Comparison of ENCODE assay signal across 37 cellular contexts in genomic region chr7:57274535-57275283, GRCh38.
"Had no signal": no experiment of that assay in that cellular context is flagged by ENCODE, and none has a peak within 500 bp of the region (broad histone marks: within the 10 kb centered on the region; RNA-seq: fewer than 3 reads in every experiment).

No MANE protein-coding gene starts in this region.

- H3K36me3 Mint-ChIP-seq: activated CD8-positive, alpha-beta memory T cell treated with anti-CD3 and anti-CD28 coated beads, Interleukin-2, amount 10 ng/mL, durations not matched to agents 7 days and 5 days; brain had no signal

- H3K4me3 ChIP-seq: adrenal gland, ascending aorta, breast epithelium, cardiac muscle cell, colonic mucosa, dorsolateral prefrontal cortex, esophagus muscularis mucosa, gastrocnemius medialis, heart left ventricle had no signal

- ATAC-seq: activated CD4-positive, CD25-positive, alpha-beta regulatory T cell treated with anti-CD3 and anti-CD28 coated beads, Interleukin-2, amount 50 U/mL, for 24 hours; activated CD8-positive, alpha-beta memory T cell treated with anti-CD3 and anti-CD28 coated beads, Interleukin-2, amount 10 ng/mL, durations not matched to agents 7 days and 5 days; activated CD8-positive, alpha-beta T cell treated with anti-CD3 and anti-CD28 coated beads, Interleukin-2, amount 10 ng/mL, durations not matched to agents 7 days and 5 days; activated naive CD8-positive, alpha-beta T cell treated with anti-CD3 and anti-CD28 coated beads, Interleukin-2, amount 50 U/mL, for 24 hours; foreskin keratinocyte; gastrocnemius medialis; heart left ventricle; T-helper 17 cell had no signal

- H3K9me3 ChIP-seq: colonic mucosa had no signal

- H3K27ac ChIP-seq: adrenal gland, ascending aorta, breast epithelium, cardiac muscle cell, colonic mucosa, dorsolateral prefrontal cortex, esophagus muscularis mucosa, foreskin keratinocyte, gastrocnemius medialis, heart left ventricle, WERI-Rb-1 had no signal

- H3K4me1 Mint-ChIP-seq: activated B cell treated with CpG ODN at 0.5 μM for 24 hours; activated CD8-positive, alpha-beta memory T cell treated with anti-CD3 and anti-CD28 coated beads, Interleukin-2, amount 10 ng/mL, durations not matched to agents 7 days and 5 days; activated naive CD4-positive, alpha-beta T cell treated with anti-CD3 and anti-CD28 coated beads, Interleukin-2, amount 50 U/mL, for 24 hours; activated naive CD8-positive, alpha-beta T cell treated with anti-CD3 and anti-CD28 coated beads for 36 hours; activated naive CD8-positive, alpha-beta T cell treated with anti-CD3 and anti-CD28 coated beads, Interleukin-2, amount 50 U/mL, for 24 hours; brain; T-helper 17 cell had no signal

- H3K27me3 ChIP-seq: adrenal gland, ascending aorta, breast epithelium, cardiac muscle cell, colonic mucosa, dorsolateral prefrontal cortex, esophagus muscularis mucosa, foreskin keratinocyte, gastrocnemius medialis, heart left ventricle had no signal

- H3K27ac Mint-ChIP-seq: activated B cell treated with CpG ODN at 0.5 μM for 24 hours; activated CD4-positive, alpha-beta memory T cell treated with anti-CD3 and anti-CD28 coated beads for 36 hours; activated CD8-positive, alpha-beta memory T cell treated with anti-CD3 and anti-CD28 coated beads, Interleukin-2, amount 10 ng/mL, durations not matched to agents 7 days and 5 days; activated CD8-positive, alpha-beta T cell treated with anti-CD3 and anti-CD28 coated beads, Interleukin-2, amount 10 ng/mL, durations not matched to agents 7 days and 5 days; activated naive CD4-positive, alpha-beta T cell treated with anti-CD3 and anti-CD28 coated beads for 36 hours; activated naive CD4-positive, alpha-beta T cell treated with anti-CD3 and anti-CD28 coated beads, Interleukin-2, amount 50 U/mL, for 24 hours; activated naive CD8-positive, alpha-beta T cell treated with anti-CD3 and anti-CD28 coated beads for 36 hours; activated naive CD8-positive, alpha-beta T cell treated with anti-CD3 and anti-CD28 coated beads, Interleukin-2, amount 50 U/mL, for 24 hours; activated T-helper 1 cell treated with anti-CD3 and anti-CD28 coated beads, Interleukin-12 subunit alpha, Interleukin-12 subunit beta, Interleukin-2, Interleukin-4 antibody, amounts not matched to agents 30 ng/mL and 10 ng/mL and 1 ng/mL, durations not matched to agents 14 hours and 24 hours and 36 hours; activated T-helper 2 cell treated with anti-CD3 and anti-CD28 coated beads, Interferon-gamma antibody, Interleukin-2, Interleukin-4, amounts not matched to agents 10 μg/mL and 5 μg/mL and 100 μg/mL, durations not matched to agents 14 hours and 24 hours and 36 hours; brain; dendritic cell treated with granulocyte-macrophage colony-stimulating factor and Interleukin-4, amounts not matched to agents 40 ng/mL and 50 ng/mL, for 4 days; T-helper 17 cell; T-helper 2 cell treated with Interferon-gamma antibody and Interleukin-4, amounts not matched to agents 5 μg/mL and 100 μg/mL, for 36 hours had no signal

- H3K36me3 ChIP-seq: adrenal gland, ascending aorta, breast epithelium, cardiac muscle cell, colonic mucosa, esophagus muscularis mucosa, gastrocnemius medialis, heart left ventricle, WERI-Rb-1 had no signal

- H3K27me3 Mint-ChIP-seq: activated B cell treated with CpG ODN at 0.5 μM for 24 hours; activated CD4-positive, alpha-beta memory T cell treated with anti-CD3 and anti-CD28 coated beads for 36 hours; activated CD8-positive, alpha-beta memory T cell treated with anti-CD3 and anti-CD28 coated beads, Interleukin-2, amount 10 ng/mL, durations not matched to agents 7 days and 5 days; activated naive CD4-positive, alpha-beta T cell treated with anti-CD3 and anti-CD28 coated beads, Interleukin-2, amount 50 U/mL, for 24 hours; activated naive CD8-positive, alpha-beta T cell treated with anti-CD3 and anti-CD28 coated beads for 36 hours; activated naive CD8-positive, alpha-beta T cell treated with anti-CD3 and anti-CD28 coated beads, Interleukin-2, amount 50 U/mL, for 24 hours; brain; dendritic cell treated with granulocyte-macrophage colony-stimulating factor and Interleukin-4, amounts not matched to agents 40 ng/mL and 50 ng/mL, for 4 days; T-helper 17 cell had no signal

- H3K4me1 ChIP-seq: adrenal gland, ascending aorta, breast epithelium, colonic mucosa, esophagus muscularis mucosa, foreskin keratinocyte, gastrocnemius medialis, heart left ventricle had no signal

- DNase-seq: activated B cell treated with CpG ODN at 0.5 μM for 24 hours; activated CD4-positive, alpha-beta memory T cell treated with anti-CD3 and anti-CD28 coated beads for 36 hours; activated CD4-positive, alpha-beta T cell treated with anti-CD3 and anti-CD28 coated beads for 48 hours; activated CD8-positive, alpha-beta memory T cell treated with anti-CD3 and anti-CD28 coated beads, Interleukin-2, amount 10 ng/mL, durations not matched to agents 7 days and 5 days; activated CD8-positive, alpha-beta memory T cell treated with anti-CD3 and anti-CD28 coated beads, Interleukin-2, amount 50 U/mL, for 4 hours; activated CD8-positive, alpha-beta T cell treated with anti-CD3 and anti-CD28 coated beads, Interleukin-2, amount 10 ng/mL, durations not matched to agents 7 days and 5 days; activated effector memory CD4-positive, alpha-beta T cell treated with anti-CD3 and anti-CD28 coated beads, Interleukin-2, amount 50 U/mL, for 16 hours; activated naive CD4-positive, alpha-beta T cell treated with anti-CD3 and anti-CD28 coated beads for 36 hours; activated naive CD8-positive, alpha-beta T cell treated with anti-CD3 and anti-CD28 coated beads for 36 hours; activated naive CD8-positive, alpha-beta T cell treated with anti-CD3 and anti-CD28 coated beads, Interleukin-2, amount 50 U/mL, for 24 hours; activated T-cell treated with anti-CD3 and anti-CD28 coated beads, Interleukin-2, amount 50 U/mL, for 1 hour; activated T-cell treated with anti-CD3 and anti-CD28 coated beads, Interleukin-2, amount 50 U/mL, for 48 hours; adrenal gland; central memory CD4-positive, alpha-beta T cell; cerebellar nuclear complex; colonic mucosa; dorsolateral prefrontal cortex; effector memory CD4-positive, alpha-beta T cell; erythroblast; foreskin keratinocyte; gastrocnemius medialis; glutamatergic neuron; heart left ventricle; T-helper 17 cell; T1000; WERI-Rb-1 had no signal

- H3K4me3 Mint-ChIP-seq: activated B cell treated with CpG ODN at 0.5 μM for 24 hours; activated CD4-positive, alpha-beta memory T cell treated with anti-CD3 and anti-CD28 coated beads for 36 hours; activated CD8-positive, alpha-beta memory T cell treated with anti-CD3 and anti-CD28 coated beads, Interleukin-2, amount 10 ng/mL, durations not matched to agents 7 days and 5 days; activated CD8-positive, alpha-beta T cell treated with anti-CD3 and anti-CD28 coated beads, Interleukin-2, amount 10 ng/mL, durations not matched to agents 7 days and 5 days; activated naive CD4-positive, alpha-beta T cell treated with anti-CD3 and anti-CD28 coated beads for 36 hours; activated naive CD4-positive, alpha-beta T cell treated with anti-CD3 and anti-CD28 coated beads, Interleukin-2, amount 50 U/mL, for 24 hours; activated naive CD8-positive, alpha-beta T cell treated with anti-CD3 and anti-CD28 coated beads for 36 hours; activated naive CD8-positive, alpha-beta T cell treated with anti-CD3 and anti-CD28 coated beads, Interleukin-2, amount 50 U/mL, for 24 hours; activated T-helper 1 cell treated with anti-CD3 and anti-CD28 coated beads, Interleukin-12 subunit alpha, Interleukin-12 subunit beta, Interleukin-2, Interleukin-4 antibody, amounts not matched to agents 30 ng/mL and 10 ng/mL and 1 ng/mL, durations not matched to agents 14 hours and 24 hours and 36 hours; brain; dendritic cell treated with granulocyte-macrophage colony-stimulating factor and Interleukin-4, amounts not matched to agents 40 ng/mL and 50 ng/mL, for 4 days; T-helper 17 cell; T-helper 2 cell treated with Interferon-gamma antibody and Interleukin-4, amounts not matched to agents 5 μg/mL and 100 μg/mL, for 36 hours had no signal
